1 cellular context compared by ENCODE assay signal in genomic region chr22:30390974-30391691, GRCh38.
A peak's percentile ranks its signal among the peaks of the same experiment; 100 is the strongest.
TF ChIP-seq lines count a peak whose summit lies in the region.

No MANE protein-coding gene starts in this region.

TF ChIP-seq in K562, 482 proteins besides CTCF, POLR2A, EP300 and RAD21 (continued from another document and continues in another):
- TF ChIP-seq, protein P1, sequence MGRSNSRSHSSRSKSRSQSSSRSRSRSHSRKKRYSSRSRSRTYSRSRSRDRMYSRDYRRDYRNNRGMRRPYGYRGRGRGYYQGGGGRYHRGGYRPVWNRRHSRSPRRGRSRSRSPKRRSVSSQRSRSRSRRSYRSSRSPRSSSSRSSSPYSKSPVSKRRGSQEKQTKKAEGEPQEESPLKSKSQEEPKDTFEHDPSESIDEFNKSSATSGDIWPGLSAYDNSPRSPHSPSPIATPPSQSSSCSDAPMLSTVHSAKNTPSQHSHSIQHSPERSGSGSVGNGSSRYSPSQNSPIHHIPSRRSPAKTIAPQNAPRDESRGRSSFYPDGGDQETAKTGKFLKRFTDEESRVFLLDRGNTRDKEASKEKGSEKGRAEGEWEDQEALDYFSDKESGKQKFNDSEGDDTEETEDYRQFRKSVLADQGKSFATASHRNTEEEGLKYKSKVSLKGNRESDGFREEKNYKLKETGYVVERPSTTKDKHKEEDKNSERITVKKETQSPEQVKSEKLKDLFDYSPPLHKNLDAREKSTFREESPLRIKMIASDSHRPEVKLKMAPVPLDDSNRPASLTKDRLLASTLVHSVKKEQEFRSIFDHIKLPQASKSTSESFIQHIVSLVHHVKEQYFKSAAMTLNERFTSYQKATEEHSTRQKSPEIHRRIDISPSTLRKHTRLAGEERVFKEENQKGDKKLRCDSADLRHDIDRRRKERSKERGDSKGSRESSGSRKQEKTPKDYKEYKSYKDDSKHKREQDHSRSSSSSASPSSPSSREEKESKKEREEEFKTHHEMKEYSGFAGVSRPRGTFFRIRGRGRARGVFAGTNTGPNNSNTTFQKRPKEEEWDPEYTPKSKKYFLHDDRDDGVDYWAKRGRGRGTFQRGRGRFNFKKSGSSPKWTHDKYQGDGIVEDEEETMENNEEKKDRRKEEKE (IDR thresholded peaks at IDR 0.05; ENCODE audit: borderline replicate concordance in 1 of 2, control insufficient read depth in 1 of 2, low read depth in 2 of 2, low read length in 1 of 2) = no peak
- no peak for TF ChIP-seq NFYB (IDR thresholded peaks at IDR 0.05; ENCODE audit: extremely low read depth, insufficient read length)
- TF ChIP-seq MED1 (CRISPR knock-in tag; IDR thresholded peaks at IDR 0.05; ENCODE audit: borderline replicate concordance) = no peak
- no peak; the same call in 1 of the 2 replicates for TF ChIP-seq TEAD4 (IDR thresholded peaks at IDR 0.05; ENCODE audit: low read length)
- no peak for TF ChIP-seq TEAD4 (CRISPR knock-in tag; IDR thresholded peaks at IDR 0.05; ENCODE audit: borderline replicate concordance)
- TF ChIP-seq STAT5A (IDR thresholded peaks at IDR 0.05; ENCODE audit: borderline replicate concordance, low read length) = no peak
- TF ChIP-seq NCOR1 (IDR thresholded peaks at IDR 0.05) = no peak
- TF ChIP-seq MTA1 (IDR thresholded peaks at IDR 0.05; ENCODE audit: borderline replicate concordance) = no peak
- no peak for TF ChIP-seq MAFK (IDR thresholded peaks at IDR 0.05; ENCODE audit: low read length)
- TF ChIP-seq PCBP2 (IDR thresholded peaks at IDR 0.05; ENCODE audit: low read depth, low read length, poor library complexity, severe bottlenecking) = no peak
- no peak for TF ChIP-seq FOXA3 (CRISPR knock-in tag; conservative IDR thresholded peaks at IDR 0.05 in 1 of 2, IDR thresholded peaks at IDR 0.05 in 1 of 2)
- peak; percentile 47; the same call in 1 of the 2 replicates for TF ChIP-seq JUND (IDR thresholded peaks at IDR 0.05; ENCODE audit: borderline replicate concordance, low read depth, low read length)
- TF ChIP-seq JUND (tag; IDR thresholded peaks at IDR 0.05; ENCODE audit: borderline replicate concordance, low read depth, low read length) = no peak; the same call in 2 of the 3 replicates
- TF ChIP-seq ZFP30 (CRISPR knock-in tag; IDR thresholded peaks at IDR 0.05; ENCODE audit: borderline replicate concordance) = no peak
- TF ChIP-seq ZNF717 (CRISPR knock-in tag; IDR thresholded peaks at IDR 0.05) = no peak
- TF ChIP-seq FUS (optimal IDR thresholded peaks at IDR 0.05; ENCODE audit: low read depth, low read length) = no peak
- TF ChIP-seq SMARCE1 (IDR thresholded peaks at IDR 0.05) = no peak
- no peak for TF ChIP-seq MYBL2 (IDR thresholded peaks at IDR 0.05; ENCODE audit: low read depth)
- no peak for TF ChIP-seq MYBL2 (CRISPR knock-in tag; IDR thresholded peaks at IDR 0.05; ENCODE audit: borderline replicate concordance)
- TF ChIP-seq ZNF121 (CRISPR knock-in tag; conservative IDR thresholded peaks at IDR 0.05) = no peak
- TF ChIP-seq, protein P2, sequence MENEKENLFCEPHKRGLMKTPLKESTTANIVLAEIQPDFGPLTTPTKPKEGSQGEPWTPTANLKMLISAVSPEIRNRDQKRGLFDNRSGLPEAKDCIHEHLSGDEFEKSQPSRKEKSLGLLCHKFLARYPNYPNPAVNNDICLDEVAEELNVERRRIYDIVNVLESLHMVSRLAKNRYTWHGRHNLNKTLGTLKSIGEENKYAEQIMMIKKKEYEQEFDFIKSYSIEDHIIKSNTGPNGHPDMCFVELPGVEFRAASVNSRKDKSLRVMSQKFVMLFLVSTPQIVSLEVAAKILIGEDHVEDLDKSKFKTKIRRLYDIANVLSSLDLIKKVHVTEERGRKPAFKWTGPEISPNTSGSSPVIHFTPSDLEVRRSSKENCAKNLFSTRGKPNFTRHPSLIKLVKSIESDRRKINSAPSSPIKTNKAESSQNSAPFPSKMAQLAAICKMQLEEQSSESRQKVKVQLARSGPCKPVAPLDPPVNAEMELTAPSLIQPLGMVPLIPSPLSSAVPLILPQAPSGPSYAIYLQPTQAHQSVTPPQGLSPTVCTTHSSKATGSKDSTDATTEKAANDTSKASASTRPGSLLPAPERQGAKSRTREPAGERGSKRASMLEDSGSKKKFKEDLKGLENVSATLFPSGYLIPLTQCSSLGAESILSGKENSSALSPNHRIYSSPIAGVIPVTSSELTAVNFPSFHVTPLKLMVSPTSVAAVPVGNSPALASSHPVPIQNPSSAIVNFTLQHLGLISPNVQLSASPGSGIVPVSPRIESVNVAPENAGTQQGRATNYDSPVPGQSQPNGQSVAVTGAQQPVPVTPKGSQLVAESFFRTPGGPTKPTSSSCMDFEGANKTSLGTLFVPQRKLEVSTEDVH (IDR thresholded peaks at IDR 0.05; ENCODE audit: low read depth, partially characterized antibody) = no peak
- no peak for TF ChIP-seq NBN (IDR thresholded peaks at IDR 0.05; ENCODE audit: low read depth)
- TF ChIP-seq ESRRB (CRISPR knock-in tag; IDR thresholded peaks at IDR 0.05; ENCODE audit: borderline replicate concordance) = no peak
- TF ChIP-seq IRF2 (CRISPR knock-in tag; IDR thresholded peaks at IDR 0.05) = no peak
- peak; percentile 74 for TF ChIP-seq STAG1 (CRISPR knock-in tag; IDR thresholded peaks at IDR 0.05; ENCODE audit: borderline replicate concordance)
- TF ChIP-seq ZNF212 (CRISPR knock-in tag; IDR thresholded peaks at IDR 0.05) = no peak
- TF ChIP-seq KDM2B (CRISPR knock-in tag; IDR thresholded peaks at IDR 0.05) = no peak
- TF ChIP-seq ELK3 (CRISPR knock-in tag; IDR thresholded peaks at IDR 0.05) = no peak
- no peak for TF ChIP-seq ZNF668 (CRISPR knock-in tag; IDR thresholded peaks at IDR 0.05)
- no peak for TF ChIP-seq HDAC8 (tag; IDR thresholded peaks at IDR 0.05)
- TF ChIP-seq OTX1 (CRISPR knock-in tag; IDR thresholded peaks at IDR 0.05) = no peak
- no peak for TF ChIP-seq KDM1A (IDR thresholded peaks at IDR 0.05)
- no peak for TF ChIP-seq ZBTB9 (CRISPR knock-in tag; IDR thresholded peaks at IDR 0.05)
- no peak for TF ChIP-seq E2F4 (CRISPR knock-in tag; IDR thresholded peaks at IDR 0.05; ENCODE audit: low read depth)
- no peak for TF ChIP-seq CCNT2 (IDR thresholded peaks at IDR 0.05; ENCODE audit: borderline replicate concordance, extremely low read depth, insufficient read length, low read depth, low read length)
- TF ChIP-seq MYNN (IDR thresholded peaks at IDR 0.05) = no peak
- no peak for TF ChIP-seq MYNN (CRISPR knock-in tag; IDR thresholded peaks at IDR 0.05)
- TF ChIP-seq YY1 (IDR thresholded peaks at IDR 0.05; ENCODE audit: borderline replicate concordance in 1 of 3, control insufficient read depth in 1 of 3, extremely low read depth in 1 of 3, insufficient read depth in 3 of 3, insufficient read length in 1 of 3, insufficient replicate concordance in 2 of 3, low read depth in 1 of 3, low read length in 2 of 3) = peak in 1 of 3 experiments; percentile 14
- no peak for TF ChIP-seq FIP1L1 (IDR thresholded peaks at IDR 0.05; ENCODE audit: low read depth, low read length, poor library complexity, severe bottlenecking)
- no peak for TF ChIP-seq CEBPG (CRISPR knock-in tag; IDR thresholded peaks at IDR 0.05)
- TF ChIP-seq CEBPG (tag; conservative IDR thresholded peaks at IDR 0.05 in 1 of 2, IDR thresholded peaks at IDR 0.05 in 1 of 2) = no peak
- TF ChIP-seq DPF2 (IDR thresholded peaks at IDR 0.05) = no peak
- TF ChIP-seq SREBF2 (CRISPR knock-in tag; IDR thresholded peaks at IDR 0.05) = no peak
- no peak for TF ChIP-seq ZNF780A (CRISPR knock-in tag; IDR thresholded peaks at IDR 0.05)
- no peak for TF ChIP-seq TCF7 (IDR thresholded peaks at IDR 0.05; ENCODE audit: borderline replicate concordance)
- no peak for TF ChIP-seq NFIX (CRISPR knock-in tag; IDR thresholded peaks at IDR 0.05; ENCODE audit: low read depth)
- TF ChIP-seq SNRNP70 (optimal IDR thresholded peaks at IDR 0.05; ENCODE audit: low read depth, low read length) = no peak
- no peak for TF ChIP-seq ZNF77 (CRISPR knock-in tag; IDR thresholded peaks at IDR 0.05)
- no peak for TF ChIP-seq SRF (CRISPR knock-in tag; IDR thresholded peaks at IDR 0.05)
- no peak for TF ChIP-seq ZBTB26 (CRISPR knock-in tag; IDR thresholded peaks at IDR 0.05)
- TF ChIP-seq SMARCB1 (IDR thresholded peaks at IDR 0.05; ENCODE audit: insufficient read length, low read depth) = no peak
- TF ChIP-seq, protein P3, sequence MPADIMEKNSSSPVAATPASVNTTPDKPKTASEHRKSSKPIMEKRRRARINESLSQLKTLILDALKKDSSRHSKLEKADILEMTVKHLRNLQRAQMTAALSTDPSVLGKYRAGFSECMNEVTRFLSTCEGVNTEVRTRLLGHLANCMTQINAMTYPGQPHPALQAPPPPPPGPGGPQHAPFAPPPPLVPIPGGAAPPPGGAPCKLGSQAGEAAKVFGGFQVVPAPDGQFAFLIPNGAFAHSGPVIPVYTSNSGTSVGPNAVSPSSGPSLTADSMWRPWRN (IDR thresholded peaks at IDR 0.05; ENCODE audit: low read depth) = no peak
- TF ChIP-seq ZNF280A (IDR thresholded peaks at IDR 0.05; ENCODE audit: low read depth, partially characterized antibody) = peak; percentile 74
- TF ChIP-seq PHF8 (IDR thresholded peaks at IDR 0.05; ENCODE audit: borderline replicate concordance, low read length) = no peak
- no peak for TF ChIP-seq FOXJ3 (CRISPR knock-in tag; IDR thresholded peaks at IDR 0.05)
- no peak for TF ChIP-seq ZNF57 (CRISPR knock-in tag; IDR thresholded peaks at IDR 0.05)
- no peak for TF ChIP-seq SRSF9 (IDR thresholded peaks at IDR 0.05; ENCODE audit: borderline replicate concordance, low read depth, low read length)
- TF ChIP-seq ETV6 (IDR thresholded peaks at IDR 0.05; ENCODE audit: borderline replicate concordance in 1 of 2, low read depth in 2 of 2, low read length in 1 of 2) = no peak
- TF ChIP-seq ETV6 (CRISPR knock-in tag; IDR thresholded peaks at IDR 0.05; ENCODE audit: borderline replicate concordance) = no peak
- no peak for TF ChIP-seq ZNF551 (CRISPR knock-in tag; IDR thresholded peaks at IDR 0.05)
- no peak for TF ChIP-seq ZNF24 (IDR thresholded peaks at IDR 0.05)
- no peak for TF ChIP-seq ZNF507 (tag; conservative IDR thresholded peaks at IDR 0.05)
